14 cellular contexts compared by ENCODE assay signal in the genomic region with DNA sequence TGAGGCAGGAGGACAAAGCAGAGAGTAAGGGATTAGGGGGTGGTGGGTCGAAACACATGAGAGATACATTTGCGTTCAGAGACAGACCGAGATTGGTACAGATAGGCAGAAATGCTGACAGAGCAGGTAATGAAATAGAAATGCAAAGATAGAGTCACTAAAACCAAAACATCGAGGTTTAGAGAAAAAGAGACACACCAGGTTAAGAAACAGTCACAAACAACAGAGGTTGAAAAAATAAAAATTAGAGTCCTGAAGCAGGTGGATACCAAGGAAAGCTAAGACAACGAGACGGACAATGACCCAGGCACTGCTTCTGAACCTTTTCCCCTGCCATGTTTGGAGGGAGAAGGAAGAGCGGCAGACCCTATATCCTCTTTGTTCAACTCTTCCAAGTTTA. TPM values are rescaled to one million over a fixed set of nuclear protein-coding genes. Genes with fewer than 3 reads are reported as not detected.
DNase-seq lines count a peak whose midpoint lies in the region; ATAC-seq, FAIRE-seq and TF ChIP-seq lines count a peak whose summit lies in the region.
"Had no signal": no experiment of that assay in that cellular context is flagged by ENCODE, and none has a peak within 500 bp of the region (broad histone marks: within the 10 kb centered on the region; RNA-seq: fewer than 3 reads in every experiment).

No MANE protein-coding gene starts in this region.

- H3K4me1 ChIP-seq in mammary epithelial cell (ENCODE audit: insufficient read depth, low read length) (peaks cover 22% of the 10 kb centered on the region), keratinocyte (ENCODE audit: control insufficient read depth, extremely low read depth, insufficient read depth, low read length) (peaks cover 14% of the 10 kb centered on the region), upper lobe of right lung (peaks cover 23% of the 10 kb centered on the region)

- DNase-seq in MCF 10A (ENCODE audit: unreplicated experiment), result no peak
- DNase-seq in mammary epithelial cell, result no peak
- DNase-seq in activated CD4-positive, alpha-beta memory T cell treated with anti-CD3 and anti-CD28 coated beads, Interleukin-2, amount 10 ng/mL, durations not matched to agents 7 days and 5 days, result no peak
- DNase-seq in keratinocyte (ENCODE audit: low read depth, low spot score), result no peak
- no peak for DNase-seq in upper lobe of right lung
- no peak for DNase-seq in NCI-H748 treated with DMSO at 0.1 percent for 48 hours (lab: John Stamatoyannopoulos, UW)
- no peak for DNase-seq in SIG-M5 (lab: John Stamatoyannopoulos, UW)
- DNase-seq in medulla oblongata (ENCODE audit: extremely low spot score), result no peak
- DNase-seq: aorta, BE2C, islet precursor cell, NCI-H187 had no signal

- CTCF ChIA-PET in MCF 10A (lab: Yijun Ruan, JAX) (no interaction called here), mammary epithelial cell (lab: Charles Lee; ENCODE audit: low non-redundant PET) (no interaction called here)
- CTCF ChIA-PET in activated CD4-positive, alpha-beta memory T cell treated with anti-CD3 and anti-CD28 coated beads, Interleukin-2, amount 10 ng/mL, durations not matched to agents 7 days and 5 days (lab: Charles Lee), result interaction anchor here (1.4 kb wide), 1 partner anchor 108 kb away, joined by 3 read pairs; no protein-coding TSS in a partner anchor

- no peak for ATAC-seq in upper lobe of right lung

- peak; percentile 32 for FAIRE-seq in keratinocyte (lab: Jason Lieb, UNC)

- H3K9me3 ChIP-seq in mammary epithelial cell (replicated peaks; ENCODE audit: insufficient read depth, low read length) (no peaks in the 10 kb centered on the region), keratinocyte (ENCODE audit: control insufficient read depth, low read depth, low read length) (no peaks in the 10 kb centered on the region), upper lobe of right lung (no peaks in the 10 kb centered on the region)
- H3K9me3 ChIP-seq: BE2C, ovary, thyroid gland had no signal

- H4K20me1 ChIP-seq in mammary epithelial cell (ENCODE audit: insufficient read depth, low read length) (peaks cover 8% of the 10 kb centered on the region), keratinocyte (ENCODE audit: control insufficient read depth, extremely low read depth, insufficient read depth, low read length) (peaks cover 19% of the 10 kb centered on the region)

- no peak overlapping the region for H2AFZ ChIP-seq in mammary epithelial cell (ENCODE audit: low read depth, low read length)
- H2AFZ ChIP-seq in keratinocyte (ENCODE audit: control insufficient read depth, low read length), result no peak overlapping the region

- H3K9me3 Mint-ChIP-seq in MCF 10A (ENCODE audit: unreplicated experiment), result no peaks in the 10 kb centered on the region
- H3K9me3 Mint-ChIP-seq in activated CD4-positive, alpha-beta memory T cell treated with anti-CD3 and anti-CD28 coated beads, Interleukin-2, amount 10 ng/mL, durations not matched to agents 7 days and 5 days, result no peaks in the 10 kb centered on the region

- H3K27ac Mint-ChIP-seq in MCF 10A (ENCODE audit: low read depth, unreplicated experiment), result no peak overlapping the region
- no peak overlapping the region for H3K27ac Mint-ChIP-seq in activated CD4-positive, alpha-beta memory T cell treated with anti-CD3 and anti-CD28 coated beads, Interleukin-2, amount 10 ng/mL, durations not matched to agents 7 days and 5 days

- no peaks in the 10 kb centered on the region for H3K36me3 ChIP-seq in mammary epithelial cell (ENCODE audit: insufficient read depth, low read length)
- no peaks in the 10 kb centered on the region for H3K36me3 ChIP-seq in keratinocyte (ENCODE audit: control insufficient read depth in 2 of 2, extremely low read depth in 1 of 2, insufficient read depth in 2 of 2, low read length in 2 of 2)
- H3K36me3 ChIP-seq in upper lobe of right lung, result no peaks in the 10 kb centered on the region
- H3K36me3 ChIP-seq: ovary, thyroid gland had no signal

- no peaks in the 10 kb centered on the region for H3K9me1 ChIP-seq in keratinocyte (ENCODE audit: control insufficient read depth, extremely low read depth, insufficient read depth, low read length)

- TF ChIP-seq CTCF in MCF 10A (IDR thresholded peaks at IDR 0.05; ENCODE audit: unreplicated experiment), result no peak
- no peak for TF ChIP-seq CTCF in mammary epithelial cell (conservative IDR thresholded peaks at IDR 0.05 in 1 of 2, IDR thresholded peaks at IDR 0.05 in 1 of 2; ENCODE audit: extremely low read depth in 1 of 2, insufficient read depth in 1 of 2, low read depth in 1 of 2, low read length in 2 of 2)
- TF ChIP-seq CTCF in keratinocyte (optimal IDR thresholded peaks at IDR 0.05 in 1 of 3, IDR thresholded peaks at IDR 0.05 in 1 of 3, conservative IDR thresholded peaks at IDR 0.05 in 1 of 3; ENCODE audit: extremely low read depth in 1 of 3, insufficient read depth in 2 of 3, low read length in 3 of 3), result no peak
- TF ChIP-seq CTCF in upper lobe of right lung (IDR thresholded peaks at IDR 0.05), result no peak

- H3K4me2 ChIP-seq in mammary epithelial cell (ENCODE audit: insufficient read depth, low read depth, low read length) (no peak overlapping the region), keratinocyte (ENCODE audit: control insufficient read depth, extremely low read depth, insufficient read depth, low read depth, low read length) (peak overlapping the region; percentile 98)

- POLR2A ChIA-PET in MCF 10A (lab: Yijun Ruan, JAX), result interaction anchor here (0.6 to 1.2 kb wide), 5 partner anchors 9 to 1455 kb away, joined by 3 read pairs; no protein-coding TSS in a partner anchor
- POLR2A ChIA-PET in activated CD4-positive, alpha-beta memory T cell treated with anti-CD3 and anti-CD28 coated beads, Interleukin-2, amount 10 ng/mL, durations not matched to agents 7 days and 5 days (lab: Charles Lee), result no interaction called here

- dilution Hi-C loops in mammary epithelial cell (cut with HindIII; ENCODE audit: low sequenced_read_pairs) (no loop called here), keratinocyte (cut with MboI; ENCODE audit: extremely low pct_ligation_motif_present, low sequenced_read_pairs) (no loop called here)

- no peak overlapping the region for H3K4me3 ChIP-seq in mammary epithelial cell (replicated peaks in 1 of 3; ENCODE audit: insufficient read depth in 1 of 3, low read depth in 2 of 3, low read length in 3 of 3)
- no peak overlapping the region for H3K4me3 ChIP-seq in keratinocyte (ENCODE audit: control insufficient read depth in 2 of 3, extremely low read depth in 1 of 3, insufficient read depth in 2 of 3, low read depth in 1 of 3, low read length in 3 of 3)
- H3K4me3 ChIP-seq in upper lobe of right lung, result peak overlapping the region; percentile 85

- H3K9ac ChIP-seq in mammary epithelial cell (ENCODE audit: insufficient read depth, low read length), result no peak overlapping the region
- H3K9ac ChIP-seq in keratinocyte (ENCODE audit: control insufficient read depth, extremely low read depth, insufficient read depth, low read length), result no peak overlapping the region

- no peaks in the 10 kb centered on the region for H3K27me3 Mint-ChIP-seq in MCF 10A (ENCODE audit: insufficient read depth, unreplicated experiment)
- H3K27me3 Mint-ChIP-seq in activated CD4-positive, alpha-beta memory T cell treated with anti-CD3 and anti-CD28 coated beads, Interleukin-2, amount 10 ng/mL, durations not matched to agents 7 days and 5 days, result peaks cover 12% of the 10 kb centered on the region

- H3K27me3 ChIP-seq in mammary epithelial cell (ENCODE audit: insufficient read depth, low read length), result no peaks in the 10 kb centered on the region
- no peaks in the 10 kb centered on the region for H3K27me3 ChIP-seq in keratinocyte (ENCODE audit: control insufficient read depth, extremely low read depth, insufficient read depth, low read length)
- H3K27me3 ChIP-seq in upper lobe of right lung, result no peaks in the 10 kb centered on the region
- H3K27me3 ChIP-seq: BE2C, ovary, thyroid gland had no signal

- H3K27ac ChIP-seq in mammary epithelial cell (ENCODE audit: insufficient read depth, low read depth, low read length) (no peak overlapping the region), keratinocyte (ENCODE audit: control insufficient read depth, insufficient read depth, low read length) (no peak overlapping the region), upper lobe of right lung (no peak overlapping the region)

- H3K79me2 ChIP-seq in mammary epithelial cell (ENCODE audit: insufficient read depth, low read length) (peaks cover 39% of the 10 kb centered on the region), keratinocyte (ENCODE audit: control insufficient read depth, insufficient read depth, low read length) (peaks cover 35% of the 10 kb centered on the region)

- in situ Hi-C loops in mammary epithelial cell (cut with MboI; ENCODE audit: low sequenced_read_pairs in 2 of 2), result no loop called here

- BruUV-seq in MCF 10A (replicated peaks; lab: Mats Ljungman, UMichigan), result no TSS peak
- BruUV-seq in mammary epithelial cell (replicated peaks; lab: Mats Ljungman, UMichigan), result no TSS peak

- WGBS in mammary epithelial cell (ENCODE audit: low coverage, missing lambda C conversion rate), result 99% methylated on average over 7 of the region's 7 CpGs

- peaks cover 17% of the 10 kb centered on the region for H3K36me3 Mint-ChIP-seq in MCF 10A (ENCODE audit: insufficient read depth, unreplicated experiment)
- H3K36me3 Mint-ChIP-seq in activated CD4-positive, alpha-beta memory T cell treated with anti-CD3 and anti-CD28 coated beads, Interleukin-2, amount 10 ng/mL, durations not matched to agents 7 days and 5 days (ENCODE audit: low read depth), result peaks cover 20% of the 10 kb centered on the region

- H3K4me3 Mint-ChIP-seq in MCF 10A (ENCODE audit: unreplicated experiment), result peak overlapping the region; percentile 80
- peak overlapping the region; percentile 3 for H3K4me3 Mint-ChIP-seq in activated CD4-positive, alpha-beta memory T cell treated with anti-CD3 and anti-CD28 coated beads, Interleukin-2, amount 10 ng/mL, durations not matched to agents 7 days and 5 days

- H3K4me1 Mint-ChIP-seq in MCF 10A (ENCODE audit: insufficient read depth, unreplicated experiment), result peaks cover 28% of the 10 kb centered on the region
- H3K4me1 Mint-ChIP-seq in activated CD4-positive, alpha-beta memory T cell treated with anti-CD3 and anti-CD28 coated beads, Interleukin-2, amount 10 ng/mL, durations not matched to agents 7 days and 5 days, result peaks cover 31% of the 10 kb centered on the region

- intact Hi-C loops in MCF 10A (cut with micrococcal nuclease), result no loop called here
- intact Hi-C loops in mammary epithelial cell (cut with micrococcal nuclease), result loop anchor here (5.0 to 10.0 kb wide), 2 partner anchors 54 to 76 kb away; no protein-coding TSS in a partner anchor
- intact Hi-C loops in upper lobe of right lung (cut with DNase I), result no loop called here

RNA-seq across cellular contexts. Expression of gene MAPK1, which starts 1.2 kb away (rescaled TPM):
- total RNA-seq in MCF 10A (2022) (123 and 145 TPM in 2 replicates), mammary epithelial cell (100 to 1,000 TPM; 106 to 147 TPM), upper lobe of right lung (134 TPM)
- polyA plus RNA-seq in mammary epithelial cell (69.1 TPM), keratinocyte (106 to 136 TPM (median 117 TPM) in 3 replicates)
- polyA minus RNA-seq in mammary epithelial cell (86.6 TPM), keratinocyte (95.4 to 117 TPM (median 112 TPM) in 3 replicates)
- 10 to 100 TPM; 97.6 to 99.5 TPM for total RNA-seq in activated CD4-positive, alpha-beta memory T cell treated with anti-CD3 and anti-CD28 coated beads, Interleukin-2, amount 10 ng/mL, durations not matched to agents 7 days and 5 days
- polyA plus RNA-seq in keratinocyte (2011; ENCODE audit: low read depth), result 41.7 TPM
- polyA plus RNA-seq in keratinocyte (2011; cell fraction: cytosol; rRNA removed), result 66.1 and 140 TPM in 2 replicates
- polyA plus RNA-seq in keratinocyte (2011; cell fraction: nucleus; rRNA removed), result 68.0 and 73.3 TPM in 2 replicates
- polyA plus RNA-seq in keratinocyte (2012; ENCODE audit: low replicate concordance), result 44.3 and 71.7 TPM in 2 replicates
- 31.1 TPM for polyA minus RNA-seq in keratinocyte (2011; cell fraction: cytosol; rRNA and poly(A)+ RNA removed)
- polyA minus RNA-seq in keratinocyte (2011; cell fraction: nucleus; rRNA and poly(A)+ RNA removed), result 22.8 and 44.6 TPM in 2 replicates
